ENCODE assay signal across 8 cellular contexts in genomic region chr19:52048604-52049493, GRCh38. TPM values are rescaled to one million over a fixed set of nuclear protein-coding genes. Genes with fewer than 3 reads are reported as not detected.
DNase-seq lines count a peak whose midpoint lies in the region; ATAC-seq, FAIRE-seq and TF ChIP-seq lines count a peak whose summit lies in the region.

ZNF432 (minus strand) TSS chr19:52048838; CDS start chr19:52046868, 1,970 bp downstream.

- intact Hi-C loops in Right ventricle myocardium superior (cut with DNase I) (no loop called here), pancreas (cut with DNase I) (no loop called here), thyroid gland (cut with DNase I) (no loop called here)

- TF ChIP-seq CTCF in pancreas (IDR thresholded peaks at IDR 0.05): no peak
- TF ChIP-seq CTCF in thyroid gland (IDR thresholded peaks at IDR 0.05): no peak

- peaks cover 56% of the 10 kb centered on the region for H3K9me3 Mint-ChIP-seq in activated naive CD8-positive, alpha-beta T cell treated with anti-CD3 and anti-CD28 coated beads, Interleukin-2, amount 50 U/mL, for 24 hours

- 9 to 13% methylated on average over 56 of the region's 56 CpGs for whole genome bisulfite sequencing in pancreas, 2 donors
- WGBS in thyroid gland, 2 donors: 1% methylated on average over 52 to 56 of the region's 56 CpGs

- peak in 1 of 2 donors; percentile 75 for TF ChIP-seq POLR2A in thyroid gland (IDR thresholded peaks at IDR 0.05)

- peaks cover 83% of the 10 kb centered on the region for H3K36me3 Mint-ChIP-seq in activated naive CD8-positive, alpha-beta T cell treated with anti-CD3 and anti-CD28 coated beads, Interleukin-2, amount 50 U/mL, for 24 hours (ENCODE audit: low read depth)

- H3K4me1 ChIP-seq in pancreas (no peaks in the 10 kb centered on the region), thyroid gland (peaks cover 0 to 5% of the 10 kb centered on the region in 2 donors)

- peaks cover 0 to 2% (median 0%) of the 10 kb centered on the region in 4 donors for H3K27me3 ChIP-seq in pancreas
- no peaks in the 10 kb centered on the region for H3K27me3 ChIP-seq in thyroid gland

- H3K27ac Mint-ChIP-seq in activated naive CD8-positive, alpha-beta T cell treated with anti-CD3 and anti-CD28 coated beads, Interleukin-2, amount 50 U/mL, for 24 hours: peak within 1 kb of the TSS; percentile 97

- H3K27ac ChIP-seq in pancreas (peak within 1 kb of the TSS; percentile 76 to 93 (median 89)), thyroid gland (peak within 1 kb of the TSS; percentile 89 to 97 (median 91))

- peak within 1 kb of the TSS; percentile 93 for H3K4me3 Mint-ChIP-seq in activated naive CD8-positive, alpha-beta T cell treated with anti-CD3 and anti-CD28 coated beads, Interleukin-2, amount 50 U/mL, for 24 hours

- H3K4me1 Mint-ChIP-seq in activated naive CD8-positive, alpha-beta T cell treated with anti-CD3 and anti-CD28 coated beads, Interleukin-2, amount 50 U/mL, for 24 hours: peaks cover 28% of the 10 kb centered on the region

- peak; percentile 94 for DNase-seq in GF-D8 (lab: John Stamatoyannopoulos, UW)
- peak; percentile 87 for DNase-seq in HEK293T (ENCODE audit: extremely low spot score)
- peak; percentile 72 for DNase-seq in NCI-H1092 (lab: John Stamatoyannopoulos, UW)
- DNase-seq in T follicular helper cell (ENCODE audit: low read depth): peak; percentile 69
- peak; percentile 81 for DNase-seq in activated naive CD8-positive, alpha-beta T cell treated with anti-CD3 and anti-CD28 coated beads, Interleukin-2, amount 50 U/mL, for 24 hours
- peak; percentile 97 for DNase-seq in Right ventricle myocardium superior
- DNase-seq in pancreas: peak; percentile 80 to 92 (median 86)
- peak; percentile 92 to 96 for DNase-seq in thyroid gland

- CTCF ChIA-PET in HEK293T (lab: Yijun Ruan, JAX): no interaction called here

- peak; percentile 90 for ATAC-seq in activated naive CD8-positive, alpha-beta T cell treated with anti-CD3 and anti-CD28 coated beads, Interleukin-2, amount 50 U/mL, for 24 hours
- ATAC-seq in Right ventricle myocardium superior (ENCODE audit: poor library complexity): peak; percentile 99
- peak; percentile 94 to 99 (median 97) for ATAC-seq in pancreas

- peaks cover 0 to 19% (median 14%) of the 10 kb centered on the region in 3 donors for H3K36me3 ChIP-seq in pancreas
- peaks cover 8 to 11% of the 10 kb centered on the region in 2 donors for H3K36me3 ChIP-seq in thyroid gland

- no peaks in the 10 kb centered on the region for H3K27me3 Mint-ChIP-seq in activated naive CD8-positive, alpha-beta T cell treated with anti-CD3 and anti-CD28 coated beads, Interleukin-2, amount 50 U/mL, for 24 hours

- FAIRE-seq in pancreas (lab: Jason Lieb, UNC): no peak

- H3K4me3 ChIP-seq in pancreas: peak within 1 kb of the TSS; percentile 24 to 51 (median 40)
- H3K4me3 ChIP-seq in thyroid gland (replicated peaks in 1 of 3): peak within 1 kb of the TSS; percentile 18 to 90 (median 62)

- no peaks in the 10 kb centered on the region for H3K9me3 ChIP-seq in pancreas
- no peaks in the 10 kb centered on the region for H3K9me3 ChIP-seq in thyroid gland

- POLR2A ChIA-PET in HEK293T (lab: Yijun Ruan, JAX): interaction anchor here (1.0 to 2.0 kb wide), 2 partner anchors 20 to 22 kb away, joined by 3 to 10 read pairs; partner anchors contain the start of gene ZNF614

TF ChIP-seq in HEK293T, 16 proteins besides CTCF, POLR2A, EP300 and RAD21:
- TF ChIP-seq L3MBTL2 (conservative IDR thresholded peaks at IDR 0.05) (peak; percentile 77), BHLHE40 (IDR thresholded peaks at IDR 0.05; ENCODE audit: borderline replicate concordance) (no peak), HDGF (IDR thresholded peaks at IDR 0.05; ENCODE audit: borderline replicate concordance) (no peak), CTBP1 (IDR thresholded peaks at IDR 0.05; ENCODE audit: borderline replicate concordance) (no peak), LEF1 (IDR thresholded peaks at IDR 0.05; ENCODE audit: borderline replicate concordance) (no peak), PKNOX1 (IDR thresholded peaks at IDR 0.05) (no peak), ELF4 (IDR thresholded peaks at IDR 0.05) (peak; percentile 48)

RNA-seq across cellular contexts. Expression of gene ZNF432, which starts in this region (rescaled TPM):
- total RNA-seq in Right ventricle myocardium superior: 8.2 TPM
- 10 to 100 TPM in 4 of 6 donors, 1 to 10 TPM in 2; 4.8 to 12.6 (median 11.0) TPM for total RNA-seq in pancreas
- polyA plus RNA-seq in pancreas: 10 to 100 TPM; 13.9 to 26.0 TPM
- total RNA-seq in thyroid gland: 10 to 100 TPM; 12.9 to 20.9 (median 16.6) TPM

Comparison
In these comparisons a context has a peak if more than half of its experiments do, and no peak if none do; other contexts are left out.
1. Peak in every context shown above with its lines: DNase-seq, ATAC-seq, H3K4me3 ChIP-seq and H3K27ac ChIP-seq.